Comparison of ENCODE assay signal across 8 cellular contexts in the genomic region with DNA sequence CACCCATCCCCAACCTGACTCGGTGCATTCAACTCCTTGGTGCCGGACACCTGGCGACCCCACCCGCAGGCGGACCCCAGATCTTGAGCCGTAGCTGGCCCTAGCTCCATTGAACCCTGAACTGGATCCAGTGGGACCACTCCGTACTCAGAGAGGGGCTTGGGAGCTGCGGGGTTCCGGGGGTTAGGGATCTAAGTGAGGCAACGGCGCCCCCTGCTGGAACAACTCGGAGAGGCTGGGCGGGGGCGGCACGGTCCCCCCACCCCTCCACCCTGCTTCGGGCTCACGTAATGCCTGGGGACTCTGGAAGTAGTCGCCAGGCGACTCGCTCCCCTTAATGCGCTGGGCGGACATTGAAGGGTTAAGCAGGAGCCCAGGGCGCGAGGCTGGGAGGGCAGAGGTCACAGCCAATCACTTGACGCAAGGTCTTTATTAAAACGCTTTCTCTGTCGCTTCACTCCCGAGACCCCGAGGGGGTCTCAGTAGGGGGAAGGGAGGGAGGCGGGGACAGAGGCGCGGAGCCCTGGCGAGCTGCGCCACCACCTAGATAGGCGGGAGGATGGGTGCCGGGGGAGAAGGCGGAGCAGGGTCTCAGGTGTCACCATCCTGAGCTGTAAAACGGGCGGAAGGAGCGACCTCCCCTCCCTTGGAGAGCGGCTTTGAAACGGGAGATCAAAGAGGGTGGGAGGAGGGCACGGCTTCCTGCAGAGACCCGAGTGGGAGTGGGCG. TPM values are rescaled to one million over a fixed set of nuclear protein-coding genes. Genes with fewer than 3 reads are reported as not detected.
DNase-seq lines count a peak whose midpoint lies in the region; ATAC-seq and TF ChIP-seq lines count a peak whose summit lies in the region.

No MANE protein-coding gene starts in this region.

- no peaks in the 10 kb centered on the region for H3K9me2 ChIP-seq in GM23338 (ENCODE audit: insufficient read depth)

- H3K36me3 ChIP-seq in ACC112 (ENCODE audit: insufficient read depth, low read length) = no peaks in the 10 kb centered on the region
- H3K36me3 ChIP-seq in GM23338 (ENCODE audit: insufficient read depth) = no peaks in the 10 kb centered on the region
- no peaks in the 10 kb centered on the region for H3K36me3 ChIP-seq in esophagus muscularis mucosa
- H3K36me3 ChIP-seq in stomach smooth muscle (ENCODE audit: control insufficient read depth in 2 of 2, insufficient read depth in 2 of 2, low read length in 2 of 2) = no peaks in the 10 kb centered on the region

- H3K36me3 Mint-ChIP-seq in GM23338 (ENCODE audit: low read depth) (peaks cover 12% of the 10 kb centered on the region), nephron progenitor cell (ENCODE audit: low read depth) (peaks cover 21% of the 10 kb centered on the region)

- peak overlapping the region; percentile 92 for H3K4me2 ChIP-seq in GM23338

- H3K4me3 Mint-ChIP-seq in GM23338 = peak overlapping the region; percentile 83
- H3K4me3 Mint-ChIP-seq in nephron progenitor cell = peak overlapping the region; percentile 95

- TF ChIP-seq CTCF in GM23338 (conservative IDR thresholded peaks at IDR 0.05; ENCODE audit: low read depth in 2 of 2) (peak; percentile 86 to 91), esophagus muscularis mucosa (IDR thresholded peaks at IDR 0.05) (peak; percentile 73 to 85 (median 74)), nephron progenitor cell (IDR thresholded peaks at IDR 0.05) (peak; percentile 90)

- H3K27me3 Mint-ChIP-seq in GM23338 (ENCODE audit: insufficient read depth, low read depth, poor library complexity) (peaks cover 29% of the 10 kb centered on the region), nephron progenitor cell (ENCODE audit: low read depth, poor library complexity) (peaks cover 3% of the 10 kb centered on the region)

- H3K9me3 ChIP-seq in esophagus muscularis mucosa (no peaks in the 10 kb centered on the region), stomach smooth muscle (ENCODE audit: control insufficient read depth in 2 of 2, low read length in 2 of 2) (no peaks in the 10 kb centered on the region)

- TF ChIP-seq EP300 in esophagus muscularis mucosa (IDR thresholded peaks at IDR 0.05) = no peak

- H3K4me1 Mint-ChIP-seq in GM23338 (peaks cover 61% of the 10 kb centered on the region), nephron progenitor cell (peaks cover 82% of the 10 kb centered on the region)

- DNase-seq in GM23338 (ENCODE audit: low spot score) (peak; percentile 96), NCI-H82 (lab: John Stamatoyannopoulos, UW) (peak; percentile 97), esophagus muscularis mucosa (ENCODE audit: extremely low spot score) (peak; percentile 94), nephron progenitor cell (peak; percentile 97)
- peak; percentile 81 to 86 for DNase-seq in activated T-cell treated with anti-CD3 and anti-CD28 coated beads, Interleukin-2, amount 50 U/mL, for 48 hours

- ATAC-seq in GM23338 = peak; percentile 42
- ATAC-seq in GM18498 (IDR thresholded peaks at IDR 0.05; ENCODE audit: unreplicated experiment) = no peak

- peak overlapping the region; percentile 71 to 76 for H3K9ac ChIP-seq in stomach smooth muscle (ENCODE audit: low read length in 2 of 2)

- no peaks in the 10 kb centered on the region; the same call in 1 of the 2 replicates for H4K20me1 ChIP-seq in GM23338 (replicated peaks; ENCODE audit: insufficient read depth)

- no peak for TF ChIP-seq POLR2A in esophagus muscularis mucosa (IDR thresholded peaks at IDR 0.05; ENCODE audit: low read depth)

- H3K79me2 ChIP-seq in ACC112 (ENCODE audit: control insufficient read depth, insufficient read depth, low read length, unreplicated experiment) (no peaks in the 10 kb centered on the region), GM23338 (replicated peaks; ENCODE audit: insufficient read depth) (peaks cover 13% of the 10 kb centered on the region)

- H3F3A ChIP-seq in GM23338 (replicated peaks; ENCODE audit: low read depth) = peaks cover 29% of the 10 kb centered on the region

- intact Hi-C loops in esophagus muscularis mucosa (cut with DNase I) = loop anchor here (2.0 kb wide), 1 partner anchor 15 kb away; no protein-coding TSS in a partner anchor

- 16% methylated on average over 30 of the region's 45 CpGs for WGBS in esophagus muscularis mucosa

- H3K27ac Mint-ChIP-seq in GM23338 (peak overlapping the region; percentile 96), nephron progenitor cell (peak overlapping the region; percentile 99)

- peak overlapping the region; percentile 27 for H2AFZ ChIP-seq in ACC112 (ENCODE audit: low read length, unreplicated experiment)
- peak overlapping the region; percentile 87 for H2AFZ ChIP-seq in GM23338

- H3K27ac ChIP-seq in ACC112 (ENCODE audit: low read depth, low read length) (no peak overlapping the region), GM23338 (ENCODE audit: low read depth) (peak overlapping the region; percentile 98), esophagus muscularis mucosa (replicated peaks in 1 of 4) (peak overlapping the region; percentile 76 to 88 (median 88)), stomach smooth muscle (ENCODE audit: low read length) (peak overlapping the region; percentile 67)

- peaks cover 55% of the 10 kb centered on the region for H3K4me1 ChIP-seq in ACC112 (ENCODE audit: control insufficient read depth, insufficient read depth, low read length, unreplicated experiment)
- peaks cover 62% of the 10 kb centered on the region for H3K4me1 ChIP-seq in GM23338 (ENCODE audit: insufficient read depth)
- H3K4me1 ChIP-seq in esophagus muscularis mucosa = peaks cover 39 to 78% (median 72%) of the 10 kb centered on the region in 4 donors
- H3K4me1 ChIP-seq in stomach smooth muscle (ENCODE audit: control insufficient read depth, insufficient read depth, low read length) = peaks cover 57% of the 10 kb centered on the region

- H3K4me3 ChIP-seq in ACC112 (ENCODE audit: low read depth, low read length) = peak overlapping the region; percentile 71
- peak overlapping the region; percentile 67 for H3K4me3 ChIP-seq in GM23338
- peak overlapping the region; percentile 56 to 60 (median 57) for H3K4me3 ChIP-seq in esophagus muscularis mucosa
- peak overlapping the region; percentile 63 to 74 for H3K4me3 ChIP-seq in stomach smooth muscle (ENCODE audit: low read length in 2 of 2)

- H3K9me3 Mint-ChIP-seq in GM23338 = no peaks in the 10 kb centered on the region
- H3K9me3 Mint-ChIP-seq in nephron progenitor cell = no peaks in the 10 kb centered on the region

- H3K27me3 ChIP-seq in ACC112 (ENCODE audit: insufficient read depth, low read length) = no peaks in the 10 kb centered on the region
- H3K27me3 ChIP-seq in GM23338 (ENCODE audit: insufficient read depth) = peaks cover 30% of the 10 kb centered on the region
- H3K27me3 ChIP-seq in esophagus muscularis mucosa = peaks cover 0 to 27% (median 0%) of the 10 kb centered on the region in 4 donors
- peaks cover 0 to 9% of the 10 kb centered on the region in 2 donors for H3K27me3 ChIP-seq in stomach smooth muscle (ENCODE audit: control insufficient read depth in 1 of 2, insufficient read depth in 2 of 2, low read length in 2 of 2)

TF ChIP-seq in GM23338, 12 proteins besides CTCF, POLR2A, EP300 and RAD21 (continues in another document):
- TF ChIP-seq EZH2phosphoT487 (IDR thresholded peaks at IDR 0.05; ENCODE audit: unreplicated experiment) (no peak), ZNF114 (CRISPR knock-in tag; IDR thresholded peaks at IDR 0.05) (no peak), JUNB (IDR thresholded peaks at IDR 0.05; ENCODE audit: unreplicated experiment) (no peak), NANOG (IDR thresholded peaks at IDR 0.05; ENCODE audit: borderline replicate concordance) (no peak; the same call in 1 of the 2 replicates), POLR2AphosphoS5 (IDR thresholded peaks at IDR 0.05; ENCODE audit: low read depth) (peak; percentile 44; the same call in 1 of the 2 replicates)
- TF ChIP-seq, protein P1, sequence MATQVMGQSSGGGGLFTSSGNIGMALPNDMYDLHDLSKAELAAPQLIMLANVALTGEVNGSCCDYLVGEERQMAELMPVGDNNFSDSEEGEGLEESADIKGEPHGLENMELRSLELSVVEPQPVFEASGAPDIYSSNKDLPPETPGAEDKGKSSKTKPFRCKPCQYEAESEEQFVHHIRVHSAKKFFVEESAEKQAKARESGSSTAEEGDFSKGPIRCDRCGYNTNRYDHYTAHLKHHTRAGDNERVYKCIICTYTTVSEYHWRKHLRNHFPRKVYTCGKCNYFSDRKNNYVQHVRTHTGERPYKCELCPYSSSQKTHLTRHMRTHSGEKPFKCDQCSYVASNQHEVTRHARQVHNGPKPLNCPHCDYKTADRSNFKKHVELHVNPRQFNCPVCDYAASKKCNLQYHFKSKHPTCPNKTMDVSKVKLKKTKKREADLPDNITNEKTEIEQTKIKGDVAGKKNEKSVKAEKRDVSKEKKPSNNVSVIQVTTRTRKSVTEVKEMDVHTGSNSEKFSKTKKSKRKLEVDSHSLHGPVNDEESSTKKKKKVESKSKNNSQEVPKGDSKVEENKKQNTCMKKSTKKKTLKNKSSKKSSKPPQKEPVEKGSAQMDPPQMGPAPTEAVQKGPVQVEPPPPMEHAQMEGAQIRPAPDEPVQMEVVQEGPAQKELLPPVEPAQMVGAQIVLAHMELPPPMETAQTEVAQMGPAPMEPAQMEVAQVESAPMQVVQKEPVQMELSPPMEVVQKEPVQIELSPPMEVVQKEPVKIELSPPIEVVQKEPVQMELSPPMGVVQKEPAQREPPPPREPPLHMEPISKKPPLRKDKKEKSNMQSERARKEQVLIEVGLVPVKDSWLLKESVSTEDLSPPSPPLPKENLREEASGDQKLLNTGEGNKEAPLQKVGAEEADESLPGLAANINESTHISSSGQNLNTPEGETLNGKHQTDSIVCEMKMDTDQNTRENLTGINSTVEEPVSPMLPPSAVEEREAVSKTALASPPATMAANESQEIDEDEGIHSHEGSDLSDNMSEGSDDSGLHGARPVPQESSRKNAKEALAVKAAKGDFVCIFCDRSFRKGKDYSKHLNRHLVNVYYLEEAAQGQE (IDR thresholded peaks at IDR 0.05; ENCODE audit: unreplicated experiment) = no peak

RNA-seq across cellular contexts. Expression of a gene that starts 0.7 kb away (rescaled TPM):
- 35.1 and 45.9 TPM in 2 replicates for total RNA-seq in GM23338 (2014; rRNA removed; shearing (Covaris generic))
- polyA plus RNA-seq in GM23338 (2016; fragmentation: Nextera tagmentation; extraction: Ambion mirVana) = 137 and 138 TPM in 2 replicates
- total RNA-seq in esophagus muscularis mucosa = 1 to 10 TPM; 1.2 to 6.4 (median 2.7) TPM

RNA-seq across cellular contexts. Expression of a gene that starts 22.2 kb away (rescaled TPM):
- total RNA-seq in GM23338 (2014; rRNA removed; shearing (Covaris generic)) = 12.9 and 18.3 TPM in 2 replicates
- 18.1 and 21.1 TPM in 2 replicates for polyA plus RNA-seq in GM23338 (2016; fragmentation: Nextera tagmentation; extraction: Ambion mirVana)
- total RNA-seq in esophagus muscularis mucosa = 10 to 100 TPM; 16.2 to 32.3 (median 18.0) TPM

RNA-seq across cellular contexts. Expression of a gene that starts 22.5 kb away (rescaled TPM):
- total RNA-seq in GM23338 (2014; rRNA removed; shearing (Covaris generic)) = 34.9 and 50.9 TPM in 2 replicates
- 22.2 and 23.1 TPM in 2 replicates for polyA plus RNA-seq in GM23338 (2016; fragmentation: Nextera tagmentation; extraction: Ambion mirVana)
- total RNA-seq in esophagus muscularis mucosa = 10 to 100 TPM; 16.2 to 20.0 (median 19.0) TPM

RNA-seq across cellular contexts. Expression of a gene that starts 28.9 kb away (rescaled TPM):
- total RNA-seq in GM23338 (2014; rRNA removed; shearing (Covaris generic)) = 85.3 and 95.9 TPM in 2 replicates
- polyA plus RNA-seq in GM23338 (2016; fragmentation: Nextera tagmentation; extraction: Ambion mirVana) = 25.0 and 27.5 TPM in 2 replicates
- 10 to 100 TPM; 16.6 to 37.4 (median 32.5) TPM for total RNA-seq in esophagus muscularis mucosa

RNA-seq across cellular contexts. Expression of a gene that starts 34.8 kb away (rescaled TPM):
- 18.8 and 23.8 TPM in 2 replicates for total RNA-seq in GM23338 (2014; rRNA removed; shearing (Covaris generic))
- 45.7 and 52.4 TPM in 2 replicates for polyA plus RNA-seq in GM23338 (2016; fragmentation: Nextera tagmentation; extraction: Ambion mirVana)
- total RNA-seq in esophagus muscularis mucosa = 10 to 100 TPM; 43.5 to 67.4 (median 62.4) TPM
